ENCODE assay signal across 25 cellular contexts in the genomic region with DNA sequence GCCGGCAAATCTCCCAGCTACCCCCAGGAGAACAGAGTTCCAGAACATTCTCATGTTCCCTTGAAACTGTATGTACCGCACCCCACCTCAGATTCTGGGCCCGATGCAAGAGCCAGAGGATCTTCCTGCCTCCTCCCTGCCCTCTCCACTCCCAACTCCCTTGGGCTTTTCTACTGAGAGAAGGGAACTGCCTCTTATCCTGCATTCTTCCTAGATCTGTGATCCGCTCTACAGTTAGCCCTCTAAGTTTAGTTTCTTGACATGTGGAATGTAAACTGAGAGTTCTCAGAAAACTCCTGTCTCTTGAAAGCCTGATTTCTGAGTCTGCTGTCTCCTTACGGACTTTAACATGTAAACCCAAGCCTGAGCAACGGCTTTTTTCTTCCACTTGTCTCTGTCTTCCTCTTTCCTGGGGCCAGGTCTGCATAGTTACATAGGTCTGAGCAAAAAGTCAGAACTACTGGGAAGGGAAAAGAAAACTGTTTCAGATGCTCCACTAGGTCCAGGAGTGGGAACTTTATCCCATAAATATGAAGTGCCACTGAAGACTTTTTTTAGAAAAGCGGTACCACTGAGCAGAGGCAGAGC.
DNase-seq lines count a peak whose midpoint lies in the region; ATAC-seq, FAIRE-seq and TF ChIP-seq lines count a peak whose summit lies in the region.
"Had no signal": no experiment of that assay in that cellular context is flagged by ENCODE, and none has a peak within 500 bp of the region (broad histone marks: within the 10 kb centered on the region; RNA-seq: fewer than 3 reads in every experiment).

No MANE protein-coding gene starts in this region.

- H3K79me1 ChIP-seq in H1 (ENCODE audit: low read depth, low read length), result no peaks in the 10 kb centered on the region

- H3K18ac ChIP-seq in H1 (ENCODE audit: extremely low read depth, low read length), result no peak overlapping the region

- peaks cover 34% of the 10 kb centered on the region for H3K4me1 Mint-ChIP-seq in nephron
- H3K4me1 Mint-ChIP-seq in activated T-cell treated with anti-CD3 and anti-CD28 coated beads, Interleukin-2, amount 50 U/mL, for 72 hours (ENCODE audit: low read depth), result peaks cover 6% of the 10 kb centered on the region
- H3K4me1 Mint-ChIP-seq: activated CD4-positive, alpha-beta memory T cell treated with anti-CD3 and anti-CD28 coated beads, Interleukin-2, amount 10 ng/mL, durations not matched to agents 7 days and 5 days; activated naive CD8-positive, alpha-beta T cell treated with anti-CD3 and anti-CD28 coated beads for 36 hours had no signal

- TF ChIP-seq CTCF in left ventricle myocardium inferior (IDR thresholded peaks at IDR 0.05; ENCODE audit: borderline replicate concordance) (no peak), H1 (IDR thresholded peaks at IDR 0.05; ENCODE audit: control extremely low read depth in 1 of 3, insufficient read depth in 1 of 3, low read depth in 1 of 3, low read length in 3 of 3) (no peak), nephron (IDR thresholded peaks at IDR 0.05; ENCODE audit: unreplicated experiment in 3 of 3) (no peak), upper lobe of left lung (IDR thresholded peaks at IDR 0.05) (no peak), thyroid gland (IDR thresholded peaks at IDR 0.05) (no peak)

- peak overlapping the region; percentile 13 to 63 (median 49) for H3K27ac Mint-ChIP-seq in nephron
- no peak overlapping the region for H3K27ac Mint-ChIP-seq in activated T-cell treated with anti-CD3 and anti-CD28 coated beads, Interleukin-2, amount 50 U/mL, for 72 hours
- peak overlapping the region in 1 of 2 donors; percentile 64 for H3K27ac Mint-ChIP-seq in activated naive CD4-positive, alpha-beta T cell treated with anti-CD3 and anti-CD28 coated beads, Interleukin-2, amount 50 U/mL, for 72 hours
- H3K27ac Mint-ChIP-seq: activated CD4-positive, alpha-beta memory T cell treated with anti-CD3 and anti-CD28 coated beads, Interleukin-2, amount 10 ng/mL, durations not matched to agents 7 days and 5 days; activated naive CD8-positive, alpha-beta T cell treated with anti-CD3 and anti-CD28 coated beads for 36 hours had no signal

- no peak overlapping the region for H3K4me2 ChIP-seq in H1 (ENCODE audit: insufficient read depth in 1 of 2, low read depth in 2 of 2, low read length in 2 of 2)
- H3K4me2 ChIP-seq: A549 had no signal

- POLR2A ChIA-PET in H1 (lab: Charles Lee; ENCODE audit: partially characterized antibody), result no interaction called here

- no peak overlapping the region for H4K91ac ChIP-seq in H1 (replicated peaks; ENCODE audit: insufficient read length, low read length)

- H4K20me1 ChIP-seq in H1 (replicated peaks in 1 of 2; ENCODE audit: control insufficient read depth in 1 of 2, insufficient read depth in 2 of 2, low read length in 2 of 2), result no peaks in the 10 kb centered on the region

- H2AK5ac ChIP-seq in H1 (ENCODE audit: low read depth, low read length), result no peak overlapping the region

- H3K36me3 ChIP-seq in left ventricle myocardium inferior (no peaks in the 10 kb centered on the region), H1 (ENCODE audit: control insufficient read depth in 2 of 4, insufficient read depth in 4 of 4, low read length in 3 of 4) (no peaks in the 10 kb centered on the region), upper lobe of left lung (no peaks in the 10 kb centered on the region), thyroid gland (no peaks in the 10 kb centered on the region)
- H3K36me3 ChIP-seq: vagina, WERI-Rb-1 had no signal

- CTCF ChIA-PET in H1 (lab: Charles Lee; ENCODE audit: partially characterized antibody), result interaction anchor here (1.6 kb wide), 1 partner anchor 19 kb away, joined by 7 read pairs; no protein-coding TSS in a partner anchor

- ATAC-seq in Right ventricle myocardium superior (ENCODE audit: poor library complexity), result no peak
- no peak for ATAC-seq in upper lobe of left lung (ENCODE audit: low FRiP score in 2 of 2)
- ATAC-seq in activated T-cell treated with anti-CD3 and anti-CD28 coated beads, Interleukin-2, amount 50 U/mL, for 72 hours (replicated peaks in 1 of 2), result no peak
- no peak for ATAC-seq in activated naive CD4-positive, alpha-beta T cell treated with anti-CD3 and anti-CD28 coated beads, Interleukin-2, amount 50 U/mL, for 72 hours
- ATAC-seq: A549; stimulated activated memory B cell treated with anti-CD40 and anti-IgM and Interleukin-4, amounts not matched to agents 10 μg/mL and 1 μg/mL and 100 μg/mL, for 72 hours had no signal

- H3K36me3 Mint-ChIP-seq in nephron (ENCODE audit: low read depth), result no peaks in the 10 kb centered on the region
- no peaks in the 10 kb centered on the region for H3K36me3 Mint-ChIP-seq in activated T-cell treated with anti-CD3 and anti-CD28 coated beads, Interleukin-2, amount 50 U/mL, for 72 hours (ENCODE audit: insufficient read depth in 2 of 2)
- H3K36me3 Mint-ChIP-seq in activated naive CD4-positive, alpha-beta T cell treated with anti-CD3 and anti-CD28 coated beads, Interleukin-2, amount 50 U/mL, for 72 hours, result no peaks in the 10 kb centered on the region
- H3K36me3 Mint-ChIP-seq: activated naive CD8-positive, alpha-beta T cell treated with anti-CD3 and anti-CD28 coated beads for 36 hours; CD4-positive, CD25-positive, alpha-beta regulatory T cell; stimulated activated memory B cell treated with anti-CD40 and anti-IgM and Interleukin-4, amounts not matched to agents 10 μg/mL and 1 μg/mL and 100 μg/mL, for 72 hours had no signal

- DNase-seq in left ventricle myocardium inferior (no peak), Right ventricle myocardium superior (no peak), H1 (ENCODE audit: low read depth in 1 of 2, low spot score in 2 of 2) (no peak), upper lobe of left lung (no peak), thyroid gland (no peak)
- no peak for DNase-seq in activated T-cell treated with anti-CD3 and anti-CD28 coated beads, Interleukin-2, amount 50 U/mL, for 72 hours
- no peak for DNase-seq in activated naive CD4-positive, alpha-beta T cell treated with anti-CD3 and anti-CD28 coated beads, Interleukin-2, amount 50 U/mL, for 72 hours (ENCODE audit: low spot score in 2 of 2)
- DNase-seq: activated CD4-positive, alpha-beta memory T cell treated with anti-CD3 and anti-CD28 coated beads, Interleukin-2, amount 10 ng/mL, durations not matched to agents 7 days and 5 days; activated naive CD8-positive, alpha-beta T cell treated with anti-CD3 and anti-CD28 coated beads for 36 hours; activated T-cell treated with anti-CD3 and anti-CD28 coated beads, Interleukin-2, amount 50 U/mL, for 48 hours; CD4-positive, CD25-positive, alpha-beta regulatory T cell; effector CD4-positive, alpha-beta T cell; H9; left cardiac atrium; NCI-H1436; NCI-H2171; NCI-H69; stimulated activated CD4-positive, alpha-beta T cell treated with anti-CD3 and anti-CD28 coated beads, Interleukin-12 subunit alpha, Interleukin-12 subunit beta, amount 100 ng/mL, for 4 hours; WERI-Rb-1 had no signal

- H2BK120ac ChIP-seq in H1 (replicated peaks; ENCODE audit: low read depth, low read length), result no peak overlapping the region

- H3K4me1 ChIP-seq in left ventricle myocardium inferior (peaks cover 13% of the 10 kb centered on the region), H1 (replicated peaks in 1 of 4; ENCODE audit: control insufficient read depth in 3 of 4, insufficient read depth in 4 of 4, low read length in 3 of 4) (no peaks in the 10 kb centered on the region), upper lobe of left lung (peaks cover 5 to 16% (median 8%) of the 10 kb centered on the region in 4 donors), thyroid gland (no peaks in the 10 kb centered on the region)
- H3K4me1 ChIP-seq: A549, vagina had no signal

- H3K23me2 ChIP-seq in H1 (ENCODE audit: low read depth, low read length), result no peaks in the 10 kb centered on the region

- no peaks in the 10 kb centered on the region for H3K27me3 ChIP-seq in left ventricle myocardium inferior (ENCODE audit: low read depth)
- no peaks in the 10 kb centered on the region for H3K27me3 ChIP-seq in H1 (replicated peaks in 1 of 4; ENCODE audit: control insufficient read depth in 3 of 4, extremely low read depth in 1 of 4, insufficient read depth in 3 of 4, low read length in 3 of 4)
- H3K27me3 ChIP-seq in upper lobe of left lung, result no peaks in the 10 kb centered on the region
- H3K27me3 ChIP-seq in thyroid gland, result no peaks in the 10 kb centered on the region
- H3K27me3 ChIP-seq: vagina had no signal

- no peak overlapping the region for H4K5ac ChIP-seq in H1 (ENCODE audit: insufficient read length, low read depth, low read length)

- H3K9me3 ChIP-seq in left ventricle myocardium inferior (replicated peaks), result no peaks in the 10 kb centered on the region
- H3K9me3 ChIP-seq in H1 (ENCODE audit: insufficient read depth in 2 of 2, low read depth in 1 of 2, low read length in 1 of 2), result no peaks in the 10 kb centered on the region
- H3K9me3 ChIP-seq in upper lobe of left lung, result no peaks in the 10 kb centered on the region
- H3K9me3 ChIP-seq in thyroid gland, result no peaks in the 10 kb centered on the region
- H3K9me3 ChIP-seq: A549, vagina had no signal

- H2BK12ac ChIP-seq in H1 (ENCODE audit: low read depth, low read length), result no peak overlapping the region

- H3K9me3 Mint-ChIP-seq in nephron, result no peaks in the 10 kb centered on the region
- no peaks in the 10 kb centered on the region for H3K9me3 Mint-ChIP-seq in activated T-cell treated with anti-CD3 and anti-CD28 coated beads, Interleukin-2, amount 50 U/mL, for 72 hours
- H3K9me3 Mint-ChIP-seq in activated naive CD4-positive, alpha-beta T cell treated with anti-CD3 and anti-CD28 coated beads, Interleukin-2, amount 50 U/mL, for 72 hours, result no peaks in the 10 kb centered on the region
- H3K9me3 Mint-ChIP-seq: activated CD4-positive, alpha-beta memory T cell treated with anti-CD3 and anti-CD28 coated beads, Interleukin-2, amount 10 ng/mL, durations not matched to agents 7 days and 5 days; activated naive CD8-positive, alpha-beta T cell treated with anti-CD3 and anti-CD28 coated beads for 36 hours; H9; stimulated activated memory B cell treated with anti-CD40 and anti-IgM and Interleukin-4, amounts not matched to agents 10 μg/mL and 1 μg/mL and 100 μg/mL, for 72 hours had no signal

- TF ChIP-seq POLR2A in H1 (IDR thresholded peaks at IDR 0.05; ENCODE audit: control extremely low read depth in 1 of 2, low read depth in 2 of 2, low read length in 2 of 2), result no peak
- TF ChIP-seq POLR2A in upper lobe of left lung (IDR thresholded peaks at IDR 0.05), result no peak
- no peak for TF ChIP-seq POLR2A in thyroid gland (IDR thresholded peaks at IDR 0.05)

- TF ChIP-seq RAD21 in H1 (IDR thresholded peaks at IDR 0.05 in 1 of 2, conservative IDR thresholded peaks at IDR 0.05 in 1 of 2; ENCODE audit: low read depth in 2 of 2, low read length in 2 of 2), result no peak

- no peak overlapping the region for H3K23ac ChIP-seq in H1 (ENCODE audit: insufficient read length)

- FAIRE-seq in H1 (lab: Jason Lieb, UNC), result no peak
- FAIRE-seq: A549, GM18507, RCC 7860 had no signal

- intact Hi-C loops in left ventricle myocardium inferior (cut with micrococcal nuclease), result no loop called here
- intact Hi-C loops in Right ventricle myocardium superior (cut with DNase I), result no loop called here
- intact Hi-C loops in thyroid gland (cut with DNase I), result no loop called here

- no peak overlapping the region for H2BK20ac ChIP-seq in H1 (ENCODE audit: low read length)

- H3K4me3 ChIP-seq in left ventricle myocardium inferior, result no peak overlapping the region
- no peak overlapping the region for H3K4me3 ChIP-seq in H1 (ENCODE audit: extremely low read depth in 1 of 4, insufficient read depth in 2 of 4, low read depth in 3 of 4, low read length in 4 of 4)
- H3K4me3 ChIP-seq in upper lobe of left lung, result no peak overlapping the region
- H3K4me3 ChIP-seq in thyroid gland (replicated peaks in 1 of 3), result no peak overlapping the region
- H3K4me3 ChIP-seq: A549, vagina had no signal

- H3K79me2 ChIP-seq in H1 (ENCODE audit: control insufficient read depth in 1 of 2, insufficient read depth in 2 of 2, low read length in 2 of 2), result no peaks in the 10 kb centered on the region

- no peak overlapping the region for H2BK15ac ChIP-seq in H1 (ENCODE audit: low read length)

- WGBS in H1 (ENCODE audit: extremely low coverage in 1 of 2, insufficient coverage in 1 of 2, insufficient read length in 1 of 2, insufficient replicate concordance in 2 of 2, low coverage in 1 of 2, low lambda C conversion rate in 2 of 2, missing lambda C conversion rate in 1 of 2), 2 experiments, result 90% methylated on average over 7 of the region's 7 CpGs; no CpG with 5 or more reads in 1 of the 2 experiments
- WGBS in upper lobe of left lung, 2 donors, result 72 to 78% methylated on average over 7 of the region's 7 CpGs
- WGBS in thyroid gland, 2 donors, result 70 to 73% methylated on average over 7 of the region's 7 CpGs

- H2BK5ac ChIP-seq in H1 (ENCODE audit: low read depth, low read length), result no peak overlapping the region

- TF ChIP-seq EP300 in H1 (IDR thresholded peaks at IDR 0.05; ENCODE audit: borderline replicate concordance in 1 of 2, low read depth in 2 of 2, low read length in 2 of 2) (no peak), upper lobe of left lung (IDR thresholded peaks at IDR 0.05) (no peak)

- H4K8ac ChIP-seq in H1 (ENCODE audit: extremely low read depth, insufficient read depth, low read length), result no peak overlapping the region

- no peak overlapping the region for H3K14ac ChIP-seq in H1 (ENCODE audit: insufficient read length)

- H3K27ac ChIP-seq in left ventricle myocardium inferior (replicated peaks), result peak overlapping the region; percentile 7
- no peak overlapping the region for H3K27ac ChIP-seq in H1 (ENCODE audit: low read depth, low read length)
- peak overlapping the region; percentile 27 to 50 (median 35) for H3K27ac ChIP-seq in upper lobe of left lung
- H3K27ac ChIP-seq in thyroid gland, result peak overlapping the region in 1 of 3 donors; percentile 13
- H3K27ac ChIP-seq: A549, vagina, WERI-Rb-1 had no signal

- no peak overlapping the region for H3K9ac ChIP-seq in H1 (replicated peaks in 1 of 4; ENCODE audit: extremely low read depth in 1 of 4, low read depth in 3 of 4, low read length in 3 of 4)

- no peak overlapping the region for H3K56ac ChIP-seq in H1 (replicated peaks; ENCODE audit: insufficient read length, low read depth, low read length)

- 0 out of 2 replicates have a peak overlapping the region, but pooled peaks have one; percentile 5 for H2AFZ ChIP-seq in H1 (ENCODE audit: low read length)

- H3K4me3 Mint-ChIP-seq in nephron, result no peak overlapping the region
- H3K4me3 Mint-ChIP-seq in activated T-cell treated with anti-CD3 and anti-CD28 coated beads, Interleukin-2, amount 50 U/mL, for 72 hours, result no peak overlapping the region
- H3K4me3 Mint-ChIP-seq: activated CD4-positive, alpha-beta memory T cell treated with anti-CD3 and anti-CD28 coated beads, Interleukin-2, amount 10 ng/mL, durations not matched to agents 7 days and 5 days; activated naive CD8-positive, alpha-beta T cell treated with anti-CD3 and anti-CD28 coated beads for 36 hours; CD4-positive, CD25-positive, alpha-beta regulatory T cell; H9; stimulated activated memory B cell treated with anti-CD40 and anti-IgM and Interleukin-4, amounts not matched to agents 10 μg/mL and 1 μg/mL and 100 μg/mL, for 72 hours had no signal

- no peak overlapping the region for H3K4ac ChIP-seq in H1 (replicated peaks; ENCODE audit: insufficient read length, low read depth, low read length)

- H3K27me3 Mint-ChIP-seq in nephron (ENCODE audit: low read depth), result peaks cover 4% of the 10 kb centered on the region
- peaks cover 6% of the 10 kb centered on the region for H3K27me3 Mint-ChIP-seq in activated T-cell treated with anti-CD3 and anti-CD28 coated beads, Interleukin-2, amount 50 U/mL, for 72 hours (ENCODE audit: low read depth)
- H3K27me3 Mint-ChIP-seq: activated CD4-positive, alpha-beta memory T cell treated with anti-CD3 and anti-CD28 coated beads, Interleukin-2, amount 10 ng/mL, durations not matched to agents 7 days and 5 days; activated naive CD8-positive, alpha-beta T cell treated with anti-CD3 and anti-CD28 coated beads for 36 hours; CD4-positive, CD25-positive, alpha-beta regulatory T cell; stimulated activated memory B cell treated with anti-CD40 and anti-IgM and Interleukin-4, amounts not matched to agents 10 μg/mL and 1 μg/mL and 100 μg/mL, for 72 hours had no signal
